Comparison of ENCODE assay signal across 8 cellular contexts in the genomic region with DNA sequence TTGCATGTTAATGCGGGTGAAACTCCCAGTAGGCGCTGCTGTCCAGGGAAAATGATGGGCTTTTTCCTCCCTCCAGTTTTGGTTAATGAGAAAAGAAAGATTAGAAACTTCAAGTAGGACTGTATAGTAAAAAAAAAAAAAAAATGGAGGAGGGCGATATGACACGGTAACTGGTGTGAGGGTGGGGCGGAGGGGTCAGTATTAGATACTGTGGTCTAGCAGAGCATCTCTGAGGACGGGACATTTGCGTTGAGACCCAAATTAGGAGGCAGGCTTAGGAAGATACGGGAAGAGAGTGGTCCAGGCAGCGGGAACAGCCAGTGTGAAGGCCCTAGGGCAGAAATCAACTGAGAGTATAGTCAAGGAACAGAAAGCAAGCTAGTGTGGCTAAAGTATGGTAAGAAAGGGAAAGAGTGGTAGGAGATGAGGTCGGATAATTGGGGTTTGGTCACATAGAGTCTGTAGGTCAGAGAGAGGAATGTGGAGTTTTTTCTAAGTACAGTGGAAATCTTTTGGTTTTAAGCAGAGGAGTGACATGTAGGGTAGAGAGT. TPM values are rescaled to one million over a fixed set of nuclear protein-coding genes. Genes with fewer than 3 reads are reported as not detected.
DNase-seq lines count a peak whose midpoint lies in the region; ATAC-seq, FAIRE-seq and TF ChIP-seq lines count a peak whose summit lies in the region.

No MANE protein-coding gene starts in this region.

- H3K4me1 ChIP-seq in kidney (ENCODE audit: control insufficient read depth in 1 of 2, insufficient read depth in 1 of 2, low read depth in 1 of 2, low read length in 2 of 2) = peaks cover 0 to 5% of the 10 kb centered on the region in 2 donors
- H3K4me1 ChIP-seq in thymus (ENCODE audit: control insufficient read depth, insufficient read depth, low read length) = peaks cover 4% of the 10 kb centered on the region

- intact Hi-C loops in kidney (cut with DNase I) = no loop called here

- peak overlapping the region; percentile 62 to 79 for H3K4me3 ChIP-seq in kidney (ENCODE audit: low read length in 2 of 2)
- H3K4me3 ChIP-seq in thymus (ENCODE audit: low read length) = peak overlapping the region; percentile 57

- H3K4me3 Mint-ChIP-seq in activated CD4-positive, alpha-beta T cell treated with anti-CD3 and anti-CD28 coated beads, Interleukin-2, amount 10 ng/mL, durations not matched to agents 7 days and 5 days = peak overlapping the region; percentile 80
- peak overlapping the region; percentile 80 for H3K4me3 Mint-ChIP-seq in activated T-helper 17 cell treated with anti-CD3 and anti-CD28 coated beads, Interleukin-2, amount 50 U/mL, for 72 hours

- H3K27ac Mint-ChIP-seq in activated CD4-positive, alpha-beta T cell treated with anti-CD3 and anti-CD28 coated beads, Interleukin-2, amount 10 ng/mL, durations not matched to agents 7 days and 5 days = peak overlapping the region; percentile 88
- H3K27ac Mint-ChIP-seq in activated T-helper 17 cell treated with anti-CD3 and anti-CD28 coated beads, Interleukin-2, amount 50 U/mL, for 72 hours = peak overlapping the region; percentile 70

- H3K9me3 Mint-ChIP-seq in activated CD4-positive, alpha-beta T cell treated with anti-CD3 and anti-CD28 coated beads, Interleukin-2, amount 10 ng/mL, durations not matched to agents 7 days and 5 days = no peaks in the 10 kb centered on the region
- no peaks in the 10 kb centered on the region for H3K9me3 Mint-ChIP-seq in activated T-helper 17 cell treated with anti-CD3 and anti-CD28 coated beads, Interleukin-2, amount 50 U/mL, for 72 hours

- H3K9me3 ChIP-seq in kidney (ENCODE audit: control insufficient read depth in 1 of 2, low read length in 2 of 2) = no peaks in the 10 kb centered on the region
- H3K9me3 ChIP-seq in thymus (ENCODE audit: control insufficient read depth) = no peaks in the 10 kb centered on the region

- no peaks in the 10 kb centered on the region for H3K27me3 Mint-ChIP-seq in activated CD4-positive, alpha-beta T cell treated with anti-CD3 and anti-CD28 coated beads, Interleukin-2, amount 10 ng/mL, durations not matched to agents 7 days and 5 days
- no peaks in the 10 kb centered on the region for H3K27me3 Mint-ChIP-seq in activated T-helper 17 cell treated with anti-CD3 and anti-CD28 coated beads, Interleukin-2, amount 50 U/mL, for 72 hours

- peaks cover 26% of the 10 kb centered on the region for H3K4me1 Mint-ChIP-seq in activated CD4-positive, alpha-beta T cell treated with anti-CD3 and anti-CD28 coated beads, Interleukin-2, amount 10 ng/mL, durations not matched to agents 7 days and 5 days
- H3K4me1 Mint-ChIP-seq in activated T-helper 17 cell treated with anti-CD3 and anti-CD28 coated beads, Interleukin-2, amount 50 U/mL, for 72 hours = peaks cover 8% of the 10 kb centered on the region

- 53% methylated on average over 10 of the region's 10 CpGs for WGBS in thymus

- CTCF ChIA-PET in activated CD4-positive, alpha-beta T cell treated with anti-CD3 and anti-CD28 coated beads, Interleukin-2, amount 10 ng/mL, durations not matched to agents 7 days and 5 days (lab: Charles Lee) = interaction anchor here (1.0 to 3.1 kb wide), 4 partner anchors 11 to 18 kb away, joined by 3 to 17 read pairs (median 4); a partner anchor contains a TSS

- POLR2A ChIA-PET in activated CD4-positive, alpha-beta T cell treated with anti-CD3 and anti-CD28 coated beads, Interleukin-2, amount 10 ng/mL, durations not matched to agents 7 days and 5 days (lab: Charles Lee) = interaction anchor here (0.6 kb wide), 1 partner anchor 20 kb away, joined by 3 read pairs; no protein-coding TSS in a partner anchor

- H3K36me3 ChIP-seq in kidney (ENCODE audit: control insufficient read depth in 1 of 2, insufficient read depth in 2 of 2, low read length in 2 of 2) = peaks cover 4 to 5% of the 10 kb centered on the region in 2 donors
- peaks cover 19% of the 10 kb centered on the region for H3K36me3 ChIP-seq in thymus (ENCODE audit: control insufficient read depth, insufficient read depth)

- no peak for DNase-seq in activated CD4-positive, alpha-beta T cell treated with anti-CD3 and anti-CD28 coated beads, Interleukin-2, amount 10 ng/mL, durations not matched to agents 7 days and 5 days
- DNase-seq in activated CD4-positive, alpha-beta T cell treated with anti-CD3 and anti-CD28 coated beads for 48 hours = no peak
- DNase-seq in kidney (no peak), hippocampal formation (lab: John Stamatoyannopoulos, UW) (no peak), NCI-H1417 (lab: John Stamatoyannopoulos, UW) (no peak)

- peak overlapping the region; percentile 54 to 80 for H3K9ac ChIP-seq in kidney (ENCODE audit: low read length in 2 of 2)

- TF ChIP-seq CTCF in kidney (IDR thresholded peaks at IDR 0.05; ENCODE audit: borderline replicate concordance, extremely low read depth, insufficient read depth) = no peak

- H3K27ac ChIP-seq in kidney (ENCODE audit: low read depth in 2 of 2, low read length in 2 of 2) (peak overlapping the region in 1 of 2 donors; percentile 80), thymus (ENCODE audit: low read depth) (no peak overlapping the region)

- no peaks in the 10 kb centered on the region for H3K27me3 ChIP-seq in thymus (ENCODE audit: control insufficient read depth, insufficient read depth)

- no peak for FAIRE-seq in kidney (lab: Jason Lieb, UNC)

- ATAC-seq in activated T-helper 17 cell treated with anti-CD3 and anti-CD28 coated beads, Interleukin-2, amount 50 U/mL, for 72 hours (replicated peaks) = peak; percentile 6
- ATAC-seq in HG02852 (IDR thresholded peaks at IDR 0.05; ENCODE audit: unreplicated experiment) = no peak

- H3K36me3 Mint-ChIP-seq in activated CD4-positive, alpha-beta T cell treated with anti-CD3 and anti-CD28 coated beads, Interleukin-2, amount 10 ng/mL, durations not matched to agents 7 days and 5 days (ENCODE audit: low read depth) = no peaks in the 10 kb centered on the region
- H3K36me3 Mint-ChIP-seq in activated T-helper 17 cell treated with anti-CD3 and anti-CD28 coated beads, Interleukin-2, amount 50 U/mL, for 72 hours (ENCODE audit: low read depth) = peaks cover 43% of the 10 kb centered on the region

RNA-seq across cellular contexts. Expression of a gene that starts 0.7 kb away (rescaled TPM):
- 10 to 100 TPM; 21.4 to 22.7 TPM for total RNA-seq in activated CD4-positive, alpha-beta T cell treated with anti-CD3 and anti-CD28 coated beads, Interleukin-2, amount 10 ng/mL, durations not matched to agents 7 days and 5 days
- total RNA-seq in activated T-helper 17 cell treated with anti-CD3 and anti-CD28 coated beads, Interleukin-2, amount 50 U/mL, for 72 hours = 10 to 100 TPM; 15.9 to 24.5 TPM
- total RNA-seq in kidney = 45.3 TPM
- polyA plus RNA-seq in kidney (ENCODE audit: insufficient read depth, low read depth, low replicate concordance) = 36.6 TPM
- 36.1 TPM for polyA plus RNA-seq in thymus

RNA-seq across cellular contexts. Expression of a gene that starts 18.2 kb away (rescaled TPM):
- 1 to 10 TPM; 1.3 to 1.5 TPM for total RNA-seq in activated CD4-positive, alpha-beta T cell treated with anti-CD3 and anti-CD28 coated beads, Interleukin-2, amount 10 ng/mL, durations not matched to agents 7 days and 5 days
- 1 to 10 TPM; 3.7 to 8.1 TPM for total RNA-seq in activated T-helper 17 cell treated with anti-CD3 and anti-CD28 coated beads, Interleukin-2, amount 50 U/mL, for 72 hours
- 5.6 TPM for total RNA-seq in kidney
- polyA plus RNA-seq in kidney (ENCODE audit: insufficient read depth, low read depth, low replicate concordance) = 2.4 TPM
- polyA plus RNA-seq in thymus = 2.3 TPM

RNA-seq across cellular contexts. Expression of a gene that starts 22.2 kb away (rescaled TPM):
- total RNA-seq in activated CD4-positive, alpha-beta T cell treated with anti-CD3 and anti-CD28 coated beads, Interleukin-2, amount 10 ng/mL, durations not matched to agents 7 days and 5 days = 100 to 1,000 TPM; 145 TPM
- 100 to 1,000 TPM; 143 to 282 TPM for total RNA-seq in activated T-helper 17 cell treated with anti-CD3 and anti-CD28 coated beads, Interleukin-2, amount 50 U/mL, for 72 hours
- total RNA-seq in kidney = 98.6 TPM
- polyA plus RNA-seq in kidney (ENCODE audit: insufficient read depth, low read depth, low replicate concordance) = 129 TPM
- polyA plus RNA-seq in thymus = 107 TPM

RNA-seq across cellular contexts. Expression of a gene that starts 55.6 kb away (rescaled TPM):
- total RNA-seq in activated CD4-positive, alpha-beta T cell treated with anti-CD3 and anti-CD28 coated beads, Interleukin-2, amount 10 ng/mL, durations not matched to agents 7 days and 5 days = not detected
- not detected for total RNA-seq in activated T-helper 17 cell treated with anti-CD3 and anti-CD28 coated beads, Interleukin-2, amount 50 U/mL, for 72 hours
- total RNA-seq in kidney = not detected
- polyA plus RNA-seq in kidney (ENCODE audit: insufficient read depth, low read depth, low replicate concordance) = not detected
- polyA plus RNA-seq in thymus = under 0.01 TPM
